ENCODE assay signal across 1 cellular context in genomic region chr19:873084-874019, GRCh38.
TF ChIP-seq lines count a peak whose summit lies in the region.

No MANE protein-coding gene starts in this region.

TF ChIP-seq in H1, 55 proteins besides CTCF, POLR2A, EP300 and RAD21:
- TF ChIP-seq, protein P1, sequence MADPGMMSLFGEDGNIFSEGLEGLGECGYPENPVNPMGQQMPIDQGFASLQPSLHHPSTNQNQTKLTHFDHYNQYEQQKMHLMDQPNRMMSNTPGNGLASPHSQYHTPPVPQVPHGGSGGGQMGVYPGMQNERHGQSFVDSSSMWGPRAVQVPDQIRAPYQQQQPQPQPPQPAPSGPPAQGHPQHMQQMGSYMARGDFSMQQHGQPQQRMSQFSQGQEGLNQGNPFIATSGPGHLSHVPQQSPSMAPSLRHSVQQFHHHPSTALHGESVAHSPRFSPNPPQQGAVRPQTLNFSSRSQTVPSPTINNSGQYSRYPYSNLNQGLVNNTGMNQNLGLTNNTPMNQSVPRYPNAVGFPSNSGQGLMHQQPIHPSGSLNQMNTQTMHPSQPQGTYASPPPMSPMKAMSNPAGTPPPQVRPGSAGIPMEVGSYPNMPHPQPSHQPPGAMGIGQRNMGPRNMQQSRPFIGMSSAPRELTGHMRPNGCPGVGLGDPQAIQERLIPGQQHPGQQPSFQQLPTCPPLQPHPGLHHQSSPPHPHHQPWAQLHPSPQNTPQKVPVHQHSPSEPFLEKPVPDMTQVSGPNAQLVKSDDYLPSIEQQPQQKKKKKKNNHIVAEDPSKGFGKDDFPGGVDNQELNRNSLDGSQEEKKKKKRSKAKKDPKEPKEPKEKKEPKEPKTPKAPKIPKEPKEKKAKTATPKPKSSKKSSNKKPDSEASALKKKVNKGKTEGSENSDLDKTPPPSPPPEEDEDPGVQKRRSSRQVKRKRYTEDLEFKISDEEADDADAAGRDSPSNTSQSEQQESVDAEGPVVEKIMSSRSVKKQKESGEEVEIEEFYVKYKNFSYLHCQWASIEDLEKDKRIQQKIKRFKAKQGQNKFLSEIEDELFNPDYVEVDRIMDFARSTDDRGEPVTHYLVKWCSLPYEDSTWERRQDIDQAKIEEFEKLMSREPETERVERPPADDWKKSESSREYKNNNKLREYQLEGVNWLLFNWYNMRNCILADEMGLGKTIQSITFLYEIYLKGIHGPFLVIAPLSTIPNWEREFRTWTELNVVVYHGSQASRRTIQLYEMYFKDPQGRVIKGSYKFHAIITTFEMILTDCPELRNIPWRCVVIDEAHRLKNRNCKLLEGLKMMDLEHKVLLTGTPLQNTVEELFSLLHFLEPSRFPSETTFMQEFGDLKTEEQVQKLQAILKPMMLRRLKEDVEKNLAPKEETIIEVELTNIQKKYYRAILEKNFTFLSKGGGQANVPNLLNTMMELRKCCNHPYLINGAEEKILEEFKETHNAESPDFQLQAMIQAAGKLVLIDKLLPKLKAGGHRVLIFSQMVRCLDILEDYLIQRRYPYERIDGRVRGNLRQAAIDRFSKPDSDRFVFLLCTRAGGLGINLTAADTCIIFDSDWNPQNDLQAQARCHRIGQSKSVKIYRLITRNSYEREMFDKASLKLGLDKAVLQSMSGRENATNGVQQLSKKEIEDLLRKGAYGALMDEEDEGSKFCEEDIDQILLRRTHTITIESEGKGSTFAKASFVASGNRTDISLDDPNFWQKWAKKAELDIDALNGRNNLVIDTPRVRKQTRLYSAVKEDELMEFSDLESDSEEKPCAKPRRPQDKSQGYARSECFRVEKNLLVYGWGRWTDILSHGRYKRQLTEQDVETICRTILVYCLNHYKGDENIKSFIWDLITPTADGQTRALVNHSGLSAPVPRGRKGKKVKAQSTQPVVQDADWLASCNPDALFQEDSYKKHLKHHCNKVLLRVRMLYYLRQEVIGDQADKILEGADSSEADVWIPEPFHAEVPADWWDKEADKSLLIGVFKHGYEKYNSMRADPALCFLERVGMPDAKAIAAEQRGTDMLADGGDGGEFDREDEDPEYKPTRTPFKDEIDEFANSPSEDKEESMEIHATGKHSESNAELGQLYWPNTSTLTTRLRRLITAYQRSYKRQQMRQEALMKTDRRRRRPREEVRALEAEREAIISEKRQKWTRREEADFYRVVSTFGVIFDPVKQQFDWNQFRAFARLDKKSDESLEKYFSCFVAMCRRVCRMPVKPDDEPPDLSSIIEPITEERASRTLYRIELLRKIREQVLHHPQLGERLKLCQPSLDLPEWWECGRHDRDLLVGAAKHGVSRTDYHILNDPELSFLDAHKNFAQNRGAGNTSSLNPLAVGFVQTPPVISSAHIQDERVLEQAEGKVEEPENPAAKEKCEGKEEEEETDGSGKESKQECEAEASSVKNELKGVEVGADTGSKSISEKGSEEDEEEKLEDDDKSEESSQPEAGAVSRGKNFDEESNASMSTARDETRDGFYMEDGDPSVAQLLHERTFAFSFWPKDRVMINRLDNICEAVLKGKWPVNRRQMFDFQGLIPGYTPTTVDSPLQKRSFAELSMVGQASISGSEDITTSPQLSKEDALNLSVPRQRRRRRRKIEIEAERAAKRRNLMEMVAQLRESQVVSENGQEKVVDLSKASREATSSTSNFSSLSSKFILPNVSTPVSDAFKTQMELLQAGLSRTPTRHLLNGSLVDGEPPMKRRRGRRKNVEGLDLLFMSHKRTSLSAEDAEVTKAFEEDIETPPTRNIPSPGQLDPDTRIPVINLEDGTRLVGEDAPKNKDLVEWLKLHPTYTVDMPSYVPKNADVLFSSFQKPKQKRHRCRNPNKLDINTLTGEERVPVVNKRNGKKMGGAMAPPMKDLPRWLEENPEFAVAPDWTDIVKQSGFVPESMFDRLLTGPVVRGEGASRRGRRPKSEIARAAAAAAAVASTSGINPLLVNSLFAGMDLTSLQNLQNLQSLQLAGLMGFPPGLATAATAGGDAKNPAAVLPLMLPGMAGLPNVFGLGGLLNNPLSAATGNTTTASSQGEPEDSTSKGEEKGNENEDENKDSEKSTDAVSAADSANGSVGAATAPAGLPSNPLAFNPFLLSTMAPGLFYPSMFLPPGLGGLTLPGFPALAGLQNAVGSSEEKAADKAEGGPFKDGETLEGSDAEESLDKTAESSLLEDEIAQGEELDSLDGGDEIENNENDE (IDR thresholded peaks at IDR 0.05; ENCODE audit: insufficient replicate concordance, low read length) = no peak
- no peak for TF ChIP-seq YY1 (IDR thresholded peaks at IDR 0.05; ENCODE audit: low read depth, low read length)
- no peak for TF ChIP-seq POLR2AphosphoS5 (IDR thresholded peaks at IDR 0.05; ENCODE audit: low read depth, low read length)
- no peak for TF ChIP-seq JUN (IDR thresholded peaks at IDR 0.05; ENCODE audit: low read depth, low read length)
